ENCODE assay signal across 24 cellular contexts in genomic region chr4:41067369-41067768, GRCh38.
"Had no signal": no experiment of that assay in that cellular context is flagged by ENCODE, and none has a peak within 500 bp of the region (broad histone marks: within the 10 kb centered on the region; RNA-seq: fewer than 3 reads in every experiment).

No MANE protein-coding gene starts in this region.

- H3K27ac Mint-ChIP-seq: activated CD4-positive, alpha-beta memory T cell treated with anti-CD3 and anti-CD28 coated beads for 36 hours; activated CD4-positive, alpha-beta T cell treated with anti-CD3 and anti-CD28 coated beads, Interleukin-2, amount 10 ng/mL, durations not matched to agents 24 days and 14 days; effector memory CD8-positive, alpha-beta T cell; naive thymus-derived CD4-positive, alpha-beta T cell had no signal

- H3K4me1 Mint-ChIP-seq: activated CD4-positive, alpha-beta T cell treated with anti-CD3 and anti-CD28 coated beads, Interleukin-2, amount 10 ng/mL, durations not matched to agents 24 days and 14 days; naive thymus-derived CD4-positive, alpha-beta T cell had no signal

- H3K27me3 Mint-ChIP-seq: activated CD4-positive, alpha-beta memory T cell treated with anti-CD3 and anti-CD28 coated beads for 36 hours; activated CD4-positive, alpha-beta T cell treated with anti-CD3 and anti-CD28 coated beads, Interleukin-2, amount 10 ng/mL, durations not matched to agents 24 days and 14 days; effector memory CD8-positive, alpha-beta T cell; naive thymus-derived CD4-positive, alpha-beta T cell had no signal

- H3K36me3 Mint-ChIP-seq: activated CD4-positive, alpha-beta memory T cell treated with anti-CD3 and anti-CD28 coated beads for 36 hours; naive thymus-derived CD4-positive, alpha-beta T cell had no signal

- H3K9me3 Mint-ChIP-seq: activated CD4-positive, alpha-beta memory T cell treated with anti-CD3 and anti-CD28 coated beads for 36 hours; activated CD4-positive, alpha-beta T cell treated with anti-CD3 and anti-CD28 coated beads, Interleukin-2, amount 10 ng/mL, durations not matched to agents 24 days and 14 days; effector memory CD8-positive, alpha-beta T cell; naive thymus-derived CD4-positive, alpha-beta T cell had no signal

- DNase-seq: activated CD4-positive, alpha-beta memory T cell treated with anti-CD3 and anti-CD28 coated beads for 36 hours; activated CD4-positive, alpha-beta T cell treated with anti-CD3 and anti-CD28 coated beads, Interleukin-2, amount 10 ng/mL, durations not matched to agents 24 days and 14 days; activated CD4-positive, CD25-positive, alpha-beta regulatory T cell treated with anti-CD3 and anti-CD28 coated beads, Interleukin-2, amount 50 U/mL, for 72 hours; activated CD8-positive, alpha-beta memory T cell treated with anti-CD3 and anti-CD28 coated beads, Interleukin-2, amount 50 U/mL, for 4 hours; activated gamma-delta T cell; activated naive CD4-positive, alpha-beta T cell treated with anti-CD3 and anti-CD28 coated beads, Interleukin-2, amount 50 U/mL, for 16 hours; activated T-cell treated with anti-CD3 and anti-CD28 coated beads, Interleukin-2, amount 50 U/mL, for 1 hour; cerebellar nuclear complex; cortex of kidney; effector memory CD8-positive, alpha-beta T cell; erythroblast; gastrocnemius medialis; glutamatergic neuron; midbrain; naive thymus-derived CD4-positive, alpha-beta T cell; pancreas; retina; stimulated activated naive CD4-positive, alpha-beta T cell; T-helper 2 cell; testis; transverse colon had no signal

- ATAC-seq: effector memory CD8-positive, alpha-beta T cell; gastrocnemius medialis; naive thymus-derived CD4-positive, alpha-beta T cell; pancreas; sciatic nerve had no signal

- H3K4me3 ChIP-seq: cardiac muscle cell, gastrocnemius medialis, pancreas, prostate gland, testis, transverse colon had no signal

- H3K4me3 Mint-ChIP-seq: activated CD4-positive, alpha-beta memory T cell treated with anti-CD3 and anti-CD28 coated beads for 36 hours; activated CD4-positive, alpha-beta T cell treated with anti-CD3 and anti-CD28 coated beads, Interleukin-2, amount 10 ng/mL, durations not matched to agents 24 days and 14 days; effector memory CD8-positive, alpha-beta T cell; naive thymus-derived CD4-positive, alpha-beta T cell had no signal
